In the genomic region with DNA sequence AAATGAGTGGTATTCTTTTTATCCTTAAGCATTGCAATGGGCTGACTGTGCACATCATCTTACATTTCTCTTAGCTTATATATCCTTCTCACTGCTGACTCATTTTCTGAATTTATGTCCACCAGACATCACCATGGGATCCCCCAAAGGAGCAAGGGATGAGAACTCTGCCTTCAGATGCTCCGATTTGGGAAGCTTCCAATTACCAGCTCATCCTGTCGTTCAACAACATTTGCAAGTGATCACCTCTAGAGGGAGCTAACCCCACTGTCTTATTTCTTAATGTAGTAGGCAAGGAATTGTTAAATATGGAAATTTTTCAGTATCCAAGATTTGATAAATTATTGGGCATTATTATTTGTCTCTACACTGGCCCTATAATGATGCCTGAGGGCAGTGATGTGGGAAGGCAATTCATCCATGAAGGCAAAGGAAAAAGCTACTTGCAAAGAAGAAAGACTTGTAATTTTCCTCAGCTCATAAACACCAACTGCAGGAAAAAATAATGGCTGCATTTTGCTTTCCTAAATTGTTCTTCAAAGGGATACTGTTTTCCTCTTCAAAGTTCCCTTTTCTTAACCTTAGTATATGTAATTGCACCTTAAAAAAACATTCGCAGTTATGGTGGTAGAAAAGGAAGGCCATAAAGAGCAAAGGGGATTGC, we compare ENCODE assay signal across 8 cellular contexts.
A peak's percentile ranks its signal among the peaks of the same experiment; 100 is the strongest.
DNase-seq lines count a peak whose midpoint lies in the region; ATAC-seq, FAIRE-seq and TF ChIP-seq lines count a peak whose summit lies in the region.

No MANE protein-coding gene starts in this region.

- H4K20me1 ChIP-seq in KMS-11 (ENCODE audit: insufficient read depth) (no peaks in the 10 kb centered on the region), K562 (replicated peaks; ENCODE audit: control insufficient read depth, insufficient read depth, low read length) (no peaks in the 10 kb centered on the region; the same call in 1 of the 2 replicates)

- ATAC-seq in K562 (no peak), left lung (no peak)
- ATAC-seq in activated CD4-positive, CD25-positive, alpha-beta regulatory T cell treated with anti-CD3 and anti-CD28 coated beads, Interleukin-2, amount 50 U/mL, for 24 hours, result no peak

- in situ Hi-C loops in K562 (cut with MboI), result no loop called here

- H3K9me1 ChIP-seq in K562 (ENCODE audit: control insufficient read depth, insufficient read depth, low read length), result no peaks in the 10 kb centered on the region

- WGBS in K562 (ENCODE audit: insufficient coverage, low coverage, missing lambda C conversion rate), result 0% methylated on average over 3 of the region's 3 CpGs

- CTCF ChIA-PET in K562 (lab: Yijun Ruan, JAX; ENCODE audit: low intra/inter-chr PET ratio), result no interaction called here

- intact Hi-C loops in K562 (cut with micrococcal nuclease) (no loop called here), left lung (cut with DNase I) (no loop called here)

- no peaks in the 10 kb centered on the region for H3K36me3 ChIP-seq in KMS-11 (ENCODE audit: insufficient read depth)
- no peaks in the 10 kb centered on the region for H3K36me3 ChIP-seq in K562 (ENCODE audit: control insufficient read depth, insufficient read depth, low read length)
- no peaks in the 10 kb centered on the region for H3K36me3 ChIP-seq in left lung

- H3K9ac ChIP-seq in KMS-11 (no peak overlapping the region), K562 (ENCODE audit: insufficient read depth in 1 of 2, low read depth in 2 of 2, low read length in 2 of 2) (no peak overlapping the region)

- TF ChIP-seq CTCF in KMS-11 (conservative IDR thresholded peaks at IDR 0.05; ENCODE audit: low read depth, low read length) (peak; percentile 81), K562 (IDR thresholded peaks at IDR 0.05 in 2 of 3, conservative IDR thresholded peaks at IDR 0.05 in 1 of 3; ENCODE audit: insufficient read depth in 2 of 3, low read depth in 1 of 3, low read length in 3 of 3) (peak in 2 of 3 experiments; percentile 23 to 30; a peak in 1 of 6 replicates), left lung (IDR thresholded peaks at IDR 0.05) (peak in 1 of 2 donors; percentile 54)

- BruUV-seq in K562 (replicated peaks; lab: Mats Ljungman, UMichigan), result no TSS peak

- peak in 1 of 2 experiments; percentile 29; a peak in 1 of 4 replicates for TF ChIP-seq RAD21 in K562 (CRISPR knock-in tag; conservative IDR thresholded peaks at IDR 0.05 in 1 of 2, IDR thresholded peaks at IDR 0.05 in 1 of 2)

- H3K4me2 ChIP-seq in KMS-11, result no peak overlapping the region
- no peak overlapping the region for H3K4me2 ChIP-seq in K562 (ENCODE audit: insufficient read depth, low read length)

- DNase-seq in NCI-H2171 treated with DMSO at 0.1 percent for 48 hours (lab: John Stamatoyannopoulos, UW), result peak; percentile 38
- DNase-seq in NCI-H2171 (lab: John Stamatoyannopoulos, UW), result no peak
- peak; percentile 9 to 18 (median 14) for DNase-seq in K562 (ENCODE audit: extremely low read depth in 1 of 4, low spot score in 3 of 4)
- peak; percentile 39 to 43 for DNase-seq in lung microvascular endothelial cell (ENCODE audit: low read depth in 2 of 2)
- no peak for DNase-seq in activated CD4-positive, CD25-positive, alpha-beta regulatory T cell treated with anti-CD3 and anti-CD28 coated beads, Interleukin-2, amount 50 U/mL, for 72 hours
- no peak for DNase-seq in left lung

- H3K27me3 ChIP-seq in KMS-11 (ENCODE audit: insufficient read depth, low read depth) (no peaks in the 10 kb centered on the region), K562 (ENCODE audit: control insufficient read depth in 2 of 2, insufficient read depth in 2 of 2, low read length in 2 of 2) (no peaks in the 10 kb centered on the region), left lung (no peaks in the 10 kb centered on the region)

- H3K79me2 ChIP-seq in KMS-11 (ENCODE audit: insufficient read depth, low read depth) (no peaks in the 10 kb centered on the region), K562 (ENCODE audit: control insufficient read depth, insufficient read depth, low read length) (no peaks in the 10 kb centered on the region)

- no peaks in the 10 kb centered on the region; the same call in 1 of the 2 replicates for H3K9me3 ChIP-seq in K562 (replicated peaks; ENCODE audit: control insufficient read depth, insufficient read depth, low read depth, low read length)
- no peaks in the 10 kb centered on the region for H3K9me3 ChIP-seq in left lung

- H3K27ac ChIP-seq in KMS-11 (no peak overlapping the region), K562 (ENCODE audit: extremely low read depth, low read depth, low read length) (no peak overlapping the region), left lung (no peak overlapping the region)

- FAIRE-seq in K562 (lab: Jason Lieb, UNC), result no peak

- H3K4me3 ChIP-seq in KMS-11 (IDR thresholded peaks at IDR 0.05; ENCODE audit: insufficient read depth, low read depth, low read length), result no peak overlapping the region
- H3K4me3 ChIP-seq in K562, result no peak overlapping the region
- H3K4me3 ChIP-seq in left lung, result no peak overlapping the region

- H3K4me1 ChIP-seq in KMS-11 (ENCODE audit: low read depth, poor library complexity, severe bottlenecking) (no peaks in the 10 kb centered on the region), K562 (replicated peaks in 1 of 2; ENCODE audit: control insufficient read depth in 2 of 2, insufficient read depth in 2 of 2, low read length in 2 of 2) (no peaks in the 10 kb centered on the region), left lung (no peaks in the 10 kb centered on the region)

- POLR2A ChIA-PET in K562 (lab: Yijun Ruan, JAX), result no interaction called here

- TF ChIP-seq EP300 in K562 (IDR thresholded peaks at IDR 0.05; ENCODE audit: low read length), result no peak

- H2AFZ ChIP-seq in KMS-11 (ENCODE audit: low read depth) (no peak overlapping the region), K562 (ENCODE audit: low read depth, low read length) (no peak overlapping the region)

- TF ChIP-seq POLR2A in K562 (conservative IDR thresholded peaks at IDR 0.05), result no peak

TF ChIP-seq in K562, 482 proteins besides CTCF, POLR2A, EP300 and RAD21:
- TF ChIP-seq SRSF3 (IDR thresholded peaks at IDR 0.05; ENCODE audit: insufficient read depth, low read length) (no peak), ZFPM2 (CRISPR knock-in tag; IDR thresholded peaks at IDR 0.05) (no peak), PPARD (CRISPR knock-in tag; IDR thresholded peaks at IDR 0.05) (no peak), NFXL1 (CRISPR knock-in tag; IDR thresholded peaks at IDR 0.05) (no peak), GATA2 (CRISPR knock-in tag; IDR thresholded peaks at IDR 0.05) (no peak), MAFK (IDR thresholded peaks at IDR 0.05; ENCODE audit: low read length) (no peak), SRSF7 (optimal IDR thresholded peaks at IDR 0.05; ENCODE audit: low read depth, low read length) (no peak), PTRF (tag; IDR thresholded peaks at IDR 0.05) (no peak)
- TF ChIP-seq, protein P1, sequence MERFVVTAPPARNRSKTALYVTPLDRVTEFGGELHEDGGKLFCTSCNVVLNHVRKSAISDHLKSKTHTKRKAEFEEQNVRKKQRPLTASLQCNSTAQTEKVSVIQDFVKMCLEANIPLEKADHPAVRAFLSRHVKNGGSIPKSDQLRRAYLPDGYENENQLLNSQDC (CRISPR knock-in tag; IDR thresholded peaks at IDR 0.05), result no peak
- TF ChIP-seq, protein P2, sequence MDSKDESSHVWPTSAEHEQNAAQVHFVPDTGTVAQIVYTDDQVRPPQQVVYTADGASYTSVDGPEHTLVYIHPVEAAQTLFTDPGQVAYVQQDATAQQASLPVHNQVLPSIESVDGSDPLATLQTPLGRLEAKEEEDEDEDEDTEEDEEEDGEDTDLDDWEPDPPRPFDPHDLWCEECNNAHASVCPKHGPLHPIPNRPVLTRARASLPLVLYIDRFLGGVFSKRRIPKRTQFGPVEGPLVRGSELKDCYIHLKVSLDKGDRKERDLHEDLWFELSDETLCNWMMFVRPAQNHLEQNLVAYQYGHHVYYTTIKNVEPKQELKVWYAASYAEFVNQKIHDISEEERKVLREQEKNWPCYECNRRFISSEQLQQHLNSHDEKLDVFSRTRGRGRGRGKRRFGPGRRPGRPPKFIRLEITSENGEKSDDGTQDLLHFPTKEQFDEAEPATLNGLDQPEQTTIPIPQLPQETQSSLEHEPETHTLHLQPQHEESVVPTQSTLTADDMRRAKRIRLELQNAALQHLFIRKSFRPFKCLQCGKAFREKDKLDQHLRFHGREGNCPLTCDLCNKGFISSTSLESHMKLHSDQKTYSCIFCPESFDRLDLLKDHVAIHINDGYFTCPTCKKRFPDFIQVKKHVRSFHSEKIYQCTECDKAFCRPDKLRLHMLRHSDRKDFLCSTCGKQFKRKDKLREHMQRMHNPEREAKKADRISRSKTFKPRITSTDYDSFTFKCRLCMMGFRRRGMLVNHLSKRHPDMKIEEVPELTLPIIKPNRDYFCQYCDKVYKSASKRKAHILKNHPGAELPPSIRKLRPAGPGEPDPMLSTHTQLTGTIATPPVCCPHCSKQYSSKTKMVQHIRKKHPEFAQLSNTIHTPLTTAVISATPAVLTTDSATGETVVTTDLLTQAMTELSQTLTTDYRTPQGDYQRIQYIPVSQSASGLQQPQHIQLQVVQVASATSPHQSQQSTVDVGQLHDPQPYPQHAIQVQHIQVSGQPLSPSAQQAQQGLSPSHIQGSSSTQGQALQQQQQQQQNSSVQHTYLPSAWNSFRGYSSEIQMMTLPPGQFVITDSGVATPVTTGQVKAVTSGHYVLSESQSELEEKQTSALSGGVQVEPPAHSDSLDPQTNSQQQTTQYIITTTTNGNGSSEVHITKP (IDR thresholded peaks at IDR 0.05; ENCODE audit: partially characterized antibody), result no peak
- TF ChIP-seq, protein P3, sequence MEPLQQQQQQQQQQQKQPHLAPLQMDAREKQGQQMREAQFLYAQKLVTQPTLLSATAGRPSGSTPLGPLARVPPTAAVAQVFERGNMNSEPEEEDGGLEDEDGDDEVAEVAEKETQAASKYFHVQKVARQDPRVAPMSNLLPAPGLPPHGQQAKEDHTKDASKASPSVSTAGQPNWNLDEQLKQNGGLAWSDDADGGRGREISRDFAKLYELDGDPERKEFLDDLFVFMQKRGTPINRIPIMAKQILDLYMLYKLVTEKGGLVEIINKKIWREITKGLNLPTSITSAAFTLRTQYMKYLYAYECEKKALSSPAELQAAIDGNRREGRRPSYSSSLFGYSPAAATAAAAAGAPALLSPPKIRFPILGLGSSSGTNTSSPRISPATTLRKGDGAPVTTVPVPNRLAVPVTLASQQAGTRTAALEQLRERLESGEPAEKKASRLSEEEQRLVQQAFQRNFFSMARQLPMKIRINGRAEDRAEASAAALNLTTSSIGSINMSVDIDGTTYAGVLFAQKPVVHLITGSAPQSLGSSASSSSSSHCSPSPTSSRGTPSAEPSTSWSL (CRISPR knock-in tag; IDR thresholded peaks at IDR 0.05; ENCODE audit: borderline replicate concordance), result no peak

Comparison
In these comparisons a context has a peak if more than half of its experiments do, and no peak if none do; other contexts are left out.
1. DNase-seq: peak in NCI-H2171 treated with DMSO at 0.1 percent for 48 hours (single experiment), K562 (4 of 4) and lung microvascular endothelial cell (2 of 2); none in NCI-H2171 (single experiment), activated CD4-positive, CD25-positive, alpha-beta regulatory T cell treated with anti-CD3 and anti-CD28 coated beads, Interleukin-2, amount 50 U/mL, for 72 hours (single experiment) and left lung (0 of 2).